In genomic region chr3:42709621-42710020, GRCh38 we compare ENCODE assay signal across 17 cellular contexts. TPM values are rescaled to one million over a fixed set of nuclear protein-coding genes. Genes with fewer than 3 reads are reported as not detected.
"Had no signal": no experiment of that assay in that cellular context is flagged by ENCODE, and none has a peak within 500 bp of the region (broad histone marks: within the 10 kb centered on the region; RNA-seq: fewer than 3 reads in every experiment).

No MANE protein-coding gene starts in this region.

- H3K4me1 ChIP-seq: left lung, pancreas, tibial nerve had no signal

- H3K27ac Mint-ChIP-seq: activated CD8-positive, alpha-beta T cell treated with anti-CD3 and anti-CD28 coated beads, Interleukin-2, amount 10 ng/mL, durations not matched to agents 7 days and 5 days; activated naive CD8-positive, alpha-beta T cell treated with anti-CD3 and anti-CD28 coated beads, Interleukin-2, amount 50 U/mL, for 24 hours; endodermal cell; stimulated activated memory B cell treated with anti-CD40 and anti-IgM and Interleukin-4, amounts not matched to agents 10 μg/mL and 1 μg/mL and 100 μg/mL, for 72 hours had no signal

- H3K4me3 Mint-ChIP-seq: activated CD8-positive, alpha-beta T cell treated with anti-CD3 and anti-CD28 coated beads, Interleukin-2, amount 10 ng/mL, durations not matched to agents 7 days and 5 days; activated naive CD8-positive, alpha-beta T cell treated with anti-CD3 and anti-CD28 coated beads, Interleukin-2, amount 50 U/mL, for 24 hours; endodermal cell; neural crest cell; stimulated activated memory B cell treated with anti-CD40 and anti-IgM and Interleukin-4, amounts not matched to agents 10 μg/mL and 1 μg/mL and 100 μg/mL, for 72 hours had no signal

- H3K4me1 Mint-ChIP-seq: activated naive CD8-positive, alpha-beta T cell treated with anti-CD3 and anti-CD28 coated beads, Interleukin-2, amount 50 U/mL, for 24 hours; neural crest cell had no signal

- ATAC-seq: activated CD8-positive, alpha-beta T cell treated with anti-CD3 and anti-CD28 coated beads, Interleukin-2, amount 10 ng/mL, durations not matched to agents 7 days and 5 days; activated naive CD8-positive, alpha-beta T cell treated with anti-CD3 and anti-CD28 coated beads, Interleukin-2, amount 50 U/mL, for 24 hours; left lung; pancreas; stimulated activated memory B cell treated with anti-CD40 and anti-IgM and Interleukin-4, amounts not matched to agents 10 μg/mL and 1 μg/mL and 100 μg/mL, for 72 hours had no signal

- H3K27ac ChIP-seq: left lung, pancreas, SK-N-MC, tibial nerve had no signal

- H3K4me3 ChIP-seq: left lung, pancreas, SK-N-MC, tibial nerve had no signal

- H3K27me3 ChIP-seq: left lung, pancreas, tibial nerve had no signal

- H3K9me3 ChIP-seq: left lung, pancreas, tibial nerve had no signal

- DNase-seq: activated CD4-positive, alpha-beta T cell treated with anti-CD3 and anti-CD28 coated beads for 4 hours; activated CD8-positive, alpha-beta T cell treated with anti-CD3 and anti-CD28 coated beads, Interleukin-2, amount 10 ng/mL, durations not matched to agents 7 days and 5 days; activated naive CD4-positive, alpha-beta T cell; activated naive CD8-positive, alpha-beta T cell treated with anti-CD3 and anti-CD28 coated beads, Interleukin-2, amount 50 U/mL, for 24 hours; cerebellar nuclear complex; endodermal cell; mesenchymal stem cell had no signal

- H3K9me3 Mint-ChIP-seq: activated naive CD8-positive, alpha-beta T cell treated with anti-CD3 and anti-CD28 coated beads, Interleukin-2, amount 50 U/mL, for 24 hours; endodermal cell; neural crest cell; stimulated activated memory B cell treated with anti-CD40 and anti-IgM and Interleukin-4, amounts not matched to agents 10 μg/mL and 1 μg/mL and 100 μg/mL, for 72 hours had no signal

- H3K36me3 ChIP-seq: left lung, pancreas, tibial nerve had no signal

- H3K36me3 Mint-ChIP-seq: stimulated activated memory B cell treated with anti-CD40 and anti-IgM and Interleukin-4, amounts not matched to agents 10 μg/mL and 1 μg/mL and 100 μg/mL, for 72 hours had no signal

RNA-seq across cellular contexts. Expression of gene HHATL, which starts 7.0 kb away (rescaled TPM):
- total RNA-seq: activated CD8-positive, alpha-beta T cell treated with anti-CD3 and anti-CD28 coated beads, Interleukin-2, amount 10 ng/mL, durations not matched to agents 7 days and 5 days; aorta; dermis microvascular lymphatic vessel endothelial cell; endodermal cell; epithelial cell of proximal tubule; frontal cortex; neural crest cell had no signal

RNA-seq across cellular contexts. Expression of gene KLHL40, which starts 24.3 kb away (rescaled TPM):
- total RNA-seq: activated CD8-positive, alpha-beta T cell treated with anti-CD3 and anti-CD28 coated beads, Interleukin-2, amount 10 ng/mL, durations not matched to agents 7 days and 5 days; aorta; dermis microvascular lymphatic vessel endothelial cell; endodermal cell; epithelial cell of proximal tubule; left lung; neural crest cell; pancreas had no signal
